8 cellular contexts compared by ENCODE assay signal in the genomic region with DNA sequence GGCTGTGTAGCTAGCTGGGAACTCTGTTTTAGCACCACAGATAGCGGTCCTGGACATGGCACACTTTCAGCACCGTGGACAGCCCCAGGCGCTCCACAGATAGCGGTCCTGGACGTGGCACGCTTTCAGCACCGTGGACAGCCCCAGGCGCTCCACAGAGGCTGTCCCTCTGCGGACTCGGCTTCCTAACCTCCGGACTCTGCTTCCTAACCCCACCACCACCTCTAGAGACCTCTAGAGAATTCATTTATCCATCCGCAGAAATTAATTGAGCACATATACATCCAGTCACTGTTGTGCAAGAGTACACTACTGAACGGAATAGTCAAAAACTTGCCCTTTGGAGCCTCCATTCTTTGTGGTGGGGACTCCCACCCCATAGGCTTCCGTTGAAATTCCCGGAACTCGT. TPM values are rescaled to one million over a fixed set of nuclear protein-coding genes. Genes with fewer than 3 reads are reported as not detected.
A peak's percentile ranks its signal among the peaks of the same experiment; 100 is the strongest.
DNase-seq lines count a peak whose midpoint lies in the region; ATAC-seq and TF ChIP-seq lines count a peak whose summit lies in the region.

No MANE protein-coding gene starts in this region.

- H3K36me3 ChIP-seq in IMR-90 (ENCODE audit: control insufficient read depth, insufficient read depth, low read length), result no peaks in the 10 kb centered on the region

- H3K27me3 Mint-ChIP-seq in activated CD4-positive, alpha-beta T cell treated with anti-CD3 and anti-CD28 coated beads for 36 hours, result peaks cover 28% of the 10 kb centered on the region

- H2BK15ac ChIP-seq in IMR-90 (ENCODE audit: low read depth, low read length), result no peak overlapping the region

- peaks cover 10% of the 10 kb centered on the region; the same call in 1 of the 2 replicates for H3K27me3 ChIP-seq in IMR-90 (ENCODE audit: control insufficient read depth, insufficient read depth, low read length)

- in situ Hi-C loops in IMR-90 (cut with MboI; ENCODE audit: low sequenced_read_pairs), result no loop called here

- H2AK5ac ChIP-seq in IMR-90 (ENCODE audit: low read depth, low read length), result no peak overlapping the region

- no peak overlapping the region for H3K27ac Mint-ChIP-seq in activated CD4-positive, alpha-beta T cell treated with anti-CD3 and anti-CD28 coated beads for 36 hours

- dilution Hi-C loops in IMR-90 (cut with HindIII; ENCODE audit: low sequenced_read_pairs, unreplicated experiment), result no loop called here

- no peaks in the 10 kb centered on the region for H3K4me1 Mint-ChIP-seq in activated CD4-positive, alpha-beta T cell treated with anti-CD3 and anti-CD28 coated beads for 36 hours

- ATAC-seq in IMR-90 (ENCODE audit: low read depth), result peak; percentile 100
- peak; percentile 93 for ATAC-seq in activated CD4-positive, alpha-beta T cell treated with anti-CD3 and anti-CD28 coated beads for 36 hours
- no peak for ATAC-seq in HG03095 (IDR thresholded peaks at IDR 0.05; ENCODE audit: unreplicated experiment)
- ATAC-seq in HG03565 (IDR thresholded peaks at IDR 0.05; ENCODE audit: unreplicated experiment), result no peak

- CTCF ChIA-PET in IMR-90 (lab: Yijun Ruan, JAX), result no interaction called here
- CTCF ChIA-PET in activated CD4-positive, alpha-beta T cell treated with anti-CD3 and anti-CD28 coated beads for 36 hours (lab: Charles Lee), result no interaction called here

- peak; percentile 85 for DNase-seq in AG08395 (ENCODE audit: low spot score)
- peak; percentile 83 for DNase-seq in IMR-90
- peak; percentile 92 for DNase-seq in activated CD4-positive, alpha-beta T cell treated with anti-CD3 and anti-CD28 coated beads for 36 hours
- peak; percentile 54 for DNase-seq in central memory CD4-positive, alpha-beta T cell
- peak; percentile 98 for DNase-seq in left kidney (ENCODE audit: low read depth, low spot score)
- peak; percentile 47 to 70 for DNase-seq in stimulated activated CD4-positive, alpha-beta T cell treated with anti-CD3 and anti-CD28 coated beads, Interleukin-4, amount 100 ng/mL, for 4 hours

- no peak overlapping the region for H3K18ac ChIP-seq in IMR-90 (ENCODE audit: low read depth, low read length)

- no peak for TF ChIP-seq RAD21 in IMR-90 (IDR thresholded peaks at IDR 0.05; ENCODE audit: low read length)

- H3K56ac ChIP-seq in IMR-90 (ENCODE audit: extremely low read depth, insufficient read depth, low read length), result no peak overlapping the region

- H3K14ac ChIP-seq in IMR-90 (replicated peaks; ENCODE audit: low read depth, low read length), result no peak overlapping the region

- no peak overlapping the region for H4K91ac ChIP-seq in IMR-90 (ENCODE audit: insufficient read depth, low read depth, low read length)

- H3K36me3 Mint-ChIP-seq in activated CD4-positive, alpha-beta T cell treated with anti-CD3 and anti-CD28 coated beads for 36 hours (ENCODE audit: low read depth), result no peaks in the 10 kb centered on the region

- no peak overlapping the region for H2BK120ac ChIP-seq in IMR-90 (ENCODE audit: low read depth, low read length)

- TF ChIP-seq POLR2A in IMR-90 (IDR thresholded peaks at IDR 0.05; ENCODE audit: low read depth, low read length), result no peak

- H2AFZ ChIP-seq in IMR-90 (replicated peaks; ENCODE audit: low read length, poor library complexity), result no peak overlapping the region

- H3K9ac ChIP-seq in IMR-90 (ENCODE audit: low read depth, low read length), result no peak overlapping the region

- no TSS peak for BruUV-seq in IMR-90 (replicated peaks; lab: Mats Ljungman, UMichigan)

- H3K9me3 ChIP-seq in IMR-90 (ENCODE audit: control insufficient read depth, insufficient read depth, low read length), result no peaks in the 10 kb centered on the region

- H2AK9ac ChIP-seq in IMR-90 (replicated peaks; ENCODE audit: low read depth, low read length, poor library complexity), result no peak overlapping the region

- intact Hi-C loops in IMR-90 (cut with micrococcal nuclease), result no loop called here
- intact Hi-C loops in activated CD4-positive, alpha-beta T cell treated with anti-CD3 and anti-CD28 coated beads for 36 hours (cut with DNase I, micrococcal nuclease), result no loop called here

- H4K20me1 ChIP-seq in IMR-90 (ENCODE audit: insufficient read depth, low read length), result 0 out of 2 replicates have a peak, but pooled peaks cover 8% of the 10 kb centered on the region

- no peak overlapping the region for H2BK5ac ChIP-seq in IMR-90 (ENCODE audit: low read depth, low read length, poor library complexity, severe bottlenecking)

- H3K27ac ChIP-seq in IMR-90 (ENCODE audit: insufficient read depth, low read length), result no peak overlapping the region

- TF ChIP-seq CTCF in IMR-90 (conservative IDR thresholded peaks at IDR 0.05; ENCODE audit: low read depth, low read length), result 0 out of 2 replicates have a peak, but pooled peaks have one; percentile 0

- no peaks in the 10 kb centered on the region for H3K79me1 ChIP-seq in IMR-90 (ENCODE audit: low read depth in 1 of 2, low read length in 2 of 2)

- POLR2A ChIA-PET in IMR-90 (lab: Charles Lee; ENCODE audit: unreplicated experiment), result no interaction called here
- POLR2A ChIA-PET in activated CD4-positive, alpha-beta T cell treated with anti-CD3 and anti-CD28 coated beads for 36 hours (lab: Charles Lee), result no interaction called here

- no peak overlapping the region for H3K4me3 Mint-ChIP-seq in activated CD4-positive, alpha-beta T cell treated with anti-CD3 and anti-CD28 coated beads for 36 hours

- no peak overlapping the region for H4K8ac ChIP-seq in IMR-90 (ENCODE audit: low read depth in 2 of 2, low read length in 2 of 2)

- H3K9me3 Mint-ChIP-seq in activated CD4-positive, alpha-beta T cell treated with anti-CD3 and anti-CD28 coated beads for 36 hours (ENCODE audit: low read depth), result no peaks in the 10 kb centered on the region

- no peak overlapping the region for H2BK20ac ChIP-seq in IMR-90 (ENCODE audit: low read depth, low read length)

- WGBS in IMR-90 (ENCODE audit: extremely low coverage in 2 of 2, insufficient read length in 1 of 2), 2 experiments, result 4% methylated on average over 5 of the region's 16 CpGs; no CpG with 5 or more reads in 1 of the 2 experiments

- H3K9me1 ChIP-seq in IMR-90 (ENCODE audit: insufficient read depth, low read length), result no peaks in the 10 kb centered on the region

- H3K4me2 ChIP-seq in IMR-90 (ENCODE audit: low read depth, low read length), result no peak overlapping the region

- H3K4ac ChIP-seq in IMR-90 (ENCODE audit: low read depth, low read length), result no peak overlapping the region

- no peak overlapping the region for H4K5ac ChIP-seq in IMR-90 (ENCODE audit: low read depth, low read length)

- H3K4me3 ChIP-seq in IMR-90 (ENCODE audit: insufficient read depth, low read depth, low read length), result no peak overlapping the region

- no peaks in the 10 kb centered on the region for H3K4me1 ChIP-seq in IMR-90 (ENCODE audit: control insufficient read depth, insufficient read depth, low read length)

- H3K23ac ChIP-seq in IMR-90 (ENCODE audit: low read depth, low read length), result no peak overlapping the region

TF ChIP-seq in IMR-90, 13 proteins besides CTCF, POLR2A, EP300 and RAD21:
- TF ChIP-seq RCOR1 (IDR thresholded peaks at IDR 0.05; ENCODE audit: insufficient replicate concordance, low read length) (peak; percentile 100), MAZ (IDR thresholded peaks at IDR 0.05; ENCODE audit: borderline replicate concordance, low read depth, low read length) (peak; percentile 68; the same call in 1 of the 2 replicates), MXI1 (IDR thresholded peaks at IDR 0.05; ENCODE audit: borderline replicate concordance, low read depth, low read length) (peak; percentile 100), BHLHE40 (IDR thresholded peaks at IDR 0.05; ENCODE audit: low read depth, low read length) (peak; percentile 65; the same call in 1 of the 2 replicates), CEBPB (IDR thresholded peaks at IDR 0.05; ENCODE audit: low read depth, low read length) (0 out of 2 replicates have a peak, but pooled peaks have one; percentile 22), SMC3 (IDR thresholded peaks at IDR 0.05; ENCODE audit: low read depth, low read length) (peak; percentile 21; the same call in 1 of the 2 replicates), RFX5 (IDR thresholded peaks at IDR 0.05; ENCODE audit: low read depth, low read length) (no peak), FOS (IDR thresholded peaks at IDR 0.05; ENCODE audit: low read depth, low read length) (no peak), NFE2L2 (IDR thresholded peaks at IDR 0.05; ENCODE audit: low read depth, low read length) (no peak), CHD1 (IDR thresholded peaks at IDR 0.05; ENCODE audit: low read depth, low read length) (no peak), MAFK (IDR thresholded peaks at IDR 0.05; ENCODE audit: low read depth, low read length) (no peak)
- TF ChIP-seq, protein P1, sequence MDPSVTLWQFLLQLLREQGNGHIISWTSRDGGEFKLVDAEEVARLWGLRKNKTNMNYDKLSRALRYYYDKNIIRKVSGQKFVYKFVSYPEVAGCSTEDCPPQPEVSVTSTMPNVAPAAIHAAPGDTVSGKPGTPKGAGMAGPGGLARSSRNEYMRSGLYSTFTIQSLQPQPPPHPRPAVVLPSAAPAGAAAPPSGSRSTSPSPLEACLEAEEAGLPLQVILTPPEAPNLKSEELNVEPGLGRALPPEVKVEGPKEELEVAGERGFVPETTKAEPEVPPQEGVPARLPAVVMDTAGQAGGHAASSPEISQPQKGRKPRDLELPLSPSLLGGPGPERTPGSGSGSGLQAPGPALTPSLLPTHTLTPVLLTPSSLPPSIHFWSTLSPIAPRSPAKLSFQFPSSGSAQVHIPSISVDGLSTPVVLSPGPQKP (IDR thresholded peaks at IDR 0.05; ENCODE audit: borderline replicate concordance, low read depth, low read length), result no peak
- TF ChIP-seq, protein P2, sequence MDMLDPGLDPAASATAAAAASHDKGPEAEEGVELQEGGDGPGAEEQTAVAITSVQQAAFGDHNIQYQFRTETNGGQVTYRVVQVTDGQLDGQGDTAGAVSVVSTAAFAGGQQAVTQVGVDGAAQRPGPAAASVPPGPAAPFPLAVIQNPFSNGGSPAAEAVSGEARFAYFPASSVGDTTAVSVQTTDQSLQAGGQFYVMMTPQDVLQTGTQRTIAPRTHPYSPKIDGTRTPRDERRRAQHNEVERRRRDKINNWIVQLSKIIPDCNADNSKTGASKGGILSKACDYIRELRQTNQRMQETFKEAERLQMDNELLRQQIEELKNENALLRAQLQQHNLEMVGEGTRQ (IDR thresholded peaks at IDR 0.05; ENCODE audit: low read depth, low read length), result no peak

RNA-seq across cellular contexts. Expression of a gene that starts 27.4 kb away (rescaled TPM):
- total RNA-seq in IMR-90 (2012; rRNA removed), result not detected in 2 replicates
- polyA plus RNA-seq in IMR-90 (2012; rRNA removed), result not detected in 2 replicates
- polyA plus RNA-seq in IMR-90 (2012; cell fraction: cytosol; rRNA removed), result 0.02 TPM in 1 of 2 replicates, not detected in the other
- 0.01 and 0.11 TPM in 2 replicates for polyA plus RNA-seq in IMR-90 (2012; cell fraction: nucleus; rRNA removed; ENCODE audit: low replicate concordance)
- not detected for total RNA-seq in activated CD4-positive, alpha-beta T cell treated with anti-CD3 and anti-CD28 coated beads for 36 hours

Comparison
In these comparisons a context has a peak if more than half of its experiments do, and no peak if none do; other contexts are left out.
1. ATAC-seq: peak in IMR-90 (single experiment) and activated CD4-positive, alpha-beta T cell treated with anti-CD3 and anti-CD28 coated beads for 36 hours (single experiment); none in HG03095 (single experiment) and HG03565 (single experiment).
2. Peak in every context shown above with its lines, with median percentiles within 50 percentile points of each other: DNase-seq.